Comparison of ENCODE assay signal across 8 cellular contexts in genomic region chr19:55598719-55599467, GRCh38. TPM values are rescaled to one million over a fixed set of nuclear protein-coding genes. Genes with fewer than 3 reads are reported as not detected.
DNase-seq lines count a peak whose midpoint lies in the region; ATAC-seq and TF ChIP-seq lines count a peak whose summit lies in the region.

No MANE protein-coding gene starts in this region.

- WGBS in adrenal gland, 4 donors, result 7 to 16% (median 10%) methylated on average over 9 to 26 of the region's 26 CpGs
- WGBS in prostate gland, result 7% methylated on average over 26 of the region's 26 CpGs
- WGBS in urinary bladder, result 7% methylated on average over 26 of the region's 26 CpGs

- H3K4me1 ChIP-seq in adrenal gland (replicated peaks in 1 of 2) (peaks cover 7 to 9% of the 10 kb centered on the region in 2 donors), prostate gland (replicated peaks) (peaks cover 4% of the 10 kb centered on the region), urinary bladder (ENCODE audit: insufficient read depth) (no peaks in the 10 kb centered on the region)

- H3K27me3 ChIP-seq in adrenal gland, result no peaks in the 10 kb centered on the region
- H3K27me3 ChIP-seq in prostate gland (replicated peaks; ENCODE audit: insufficient read depth), result no peaks in the 10 kb centered on the region

- intact Hi-C loops in adrenal gland (cut with DNase I) (no loop called here), left cardiac atrium (cut with DNase I) (no loop called here), prostate gland (cut with DNase I) (no loop called here)

- H3K4me3 ChIP-seq in GM12875 (ENCODE audit: low read depth, low read length), result peak overlapping the region; percentile 95
- H3K4me3 ChIP-seq in adrenal gland, result peak overlapping the region in 3 of 4 donors; percentile 66 to 99 (median 95)
- peak overlapping the region; percentile 53 to 87 for H3K4me3 ChIP-seq in prostate gland
- H3K4me3 ChIP-seq in urinary bladder (ENCODE audit: low read depth, low read length), result peak overlapping the region; percentile 67

- H3K36me3 ChIP-seq in adrenal gland (replicated peaks in 1 of 2) (peaks cover 0 to 11% of the 10 kb centered on the region in 2 donors), prostate gland (no peaks in the 10 kb centered on the region), urinary bladder (ENCODE audit: insufficient read depth) (no peaks in the 10 kb centered on the region)

- TF ChIP-seq CTCF in GM12875 (IDR thresholded peaks at IDR 0.05; ENCODE audit: borderline replicate concordance, insufficient read depth, low read depth, low read length) (no peak), adrenal gland (IDR thresholded peaks at IDR 0.05) (no peak), prostate gland (IDR thresholded peaks at IDR 0.05) (no peak)

- ATAC-seq in HG02763 (IDR thresholded peaks at IDR 0.05; ENCODE audit: unreplicated experiment) (peak; percentile 46), left cardiac atrium (peak; percentile 80 to 90)

- TF ChIP-seq POLR2A in adrenal gland (IDR thresholded peaks at IDR 0.05) (peak; percentile 37 to 72), prostate gland (IDR thresholded peaks at IDR 0.05) (peak; percentile 39)

- H3K27ac ChIP-seq in adrenal gland, result peak overlapping the region; percentile 93 to 98 (median 95)
- peak overlapping the region; percentile 92 to 98 for H3K27ac ChIP-seq in prostate gland
- H3K27ac ChIP-seq in urinary bladder (ENCODE audit: low read depth), result peak overlapping the region; percentile 95

- H3K9me3 ChIP-seq in adrenal gland (replicated peaks in 1 of 3), result no peaks in the 10 kb centered on the region
- H3K9me3 ChIP-seq in prostate gland, result no peaks in the 10 kb centered on the region

- DNase-seq in NCI-H1436 (lab: John Stamatoyannopoulos, UW) (peak; percentile 99), T follicular helper cell (ENCODE audit: low read depth) (peak; percentile 90), adrenal gland (peak; percentile 94 to 97 (median 96)), left cardiac atrium (peak; percentile 92), prostate gland (ENCODE audit: low spot score) (peak; percentile 88)

RNA-seq across cellular contexts. Expression of gene FIZ1, which starts 0.4 kb away (rescaled TPM):
- total RNA-seq in adrenal gland, result 10 to 100 TPM in 4 of 8 donors, 1 to 10 TPM in 4; 5.7 to 19.7 (median 10.4) TPM
- 10 to 100 TPM in 2 of 3 donors, 1 to 10 TPM in 1; 6.3 to 19.6 (median 15.2) TPM for polyA plus RNA-seq in adrenal gland
- 10 to 100 TPM; 14.5 to 17.0 TPM for total RNA-seq in left cardiac atrium
- total RNA-seq in prostate gland, result 10 to 100 TPM; 14.8 to 16.4 TPM
- 2.3 TPM for total RNA-seq in urinary bladder
- polyA plus RNA-seq in urinary bladder, result 11.1 TPM

RNA-seq across cellular contexts. Expression of gene ZNF524, which starts 1.2 kb away (rescaled TPM):
- total RNA-seq in adrenal gland, result 10 to 100 TPM; 14.1 to 83.7 (median 28.3) TPM
- 10 to 100 TPM in 2 of 3 donors, under 1 TPM in 1; 0.93 to 57.6 (median 57.1) TPM for polyA plus RNA-seq in adrenal gland
- 10 to 100 TPM; 14.1 to 18.7 TPM for total RNA-seq in left cardiac atrium
- total RNA-seq in prostate gland, result 10 to 100 TPM; 30.2 to 54.8 TPM
- 5.7 TPM for total RNA-seq in urinary bladder
- polyA plus RNA-seq in urinary bladder, result 30.9 TPM

RNA-seq across cellular contexts. Expression of gene ZNF865, which starts 6.6 kb away (rescaled TPM):
- 10 to 100 TPM in 5 of 8 donors, 1 to 10 TPM in 3; 5.3 to 19.6 (median 10.6) TPM for total RNA-seq in adrenal gland
- 10 to 100 TPM in 2 of 3 donors, 1 to 10 TPM in 1; 2.0 to 24.7 (median 11.7) TPM for polyA plus RNA-seq in adrenal gland
- 10 to 100 TPM; 16.2 to 20.2 TPM for total RNA-seq in left cardiac atrium
- 10 to 100 TPM; 18.4 to 21.0 TPM for total RNA-seq in prostate gland
- 2.1 TPM for total RNA-seq in urinary bladder
- 13.7 TPM for polyA plus RNA-seq in urinary bladder

RNA-seq across cellular contexts. Expression of gene ZNF579, which starts 18.2 kb away (rescaled TPM):
- total RNA-seq in adrenal gland (10 to 100 TPM in 2 of 8 donors, 1 to 10 TPM in 6; 3.5 to 15.8 (median 8.4) TPM), left cardiac atrium (10 to 100 TPM; 10.8 to 12.7 TPM), prostate gland (10 to 100 TPM in 1 of 2 donors, 1 to 10 TPM in 1; 8.7 to 10.8 TPM), urinary bladder (1.6 TPM)
- polyA plus RNA-seq in adrenal gland (10 to 100 TPM in 2 of 3 donors, 1 to 10 TPM in 1; 2.8 to 27.1 (median 12.2) TPM), urinary bladder (10.8 TPM)

RNA-seq across cellular contexts. Expression of gene ZNF784, which starts 25.5 kb away (rescaled TPM):
- total RNA-seq in adrenal gland, result 10 to 100 TPM in 3 of 8 donors, 1 to 10 TPM in 5; 8.3 to 16.3 (median 9.8) TPM
- polyA plus RNA-seq in adrenal gland, result 10 to 100 TPM in 1 of 3 donors, 1 to 10 TPM in 2; 3.5 to 13.6 (median 8.3) TPM
- total RNA-seq in left cardiac atrium, result 10 to 100 TPM; 11.1 to 11.7 TPM
- 10 to 100 TPM in 1 of 2 donors, 1 to 10 TPM in 1; 8.9 to 17.2 TPM for total RNA-seq in prostate gland
- total RNA-seq in urinary bladder, result 4.7 TPM
- 9.7 TPM for polyA plus RNA-seq in urinary bladder

Comparison
In these comparisons a context has a peak if more than half of its experiments do, and no peak if none do; other contexts are left out.
1. Peak in every context shown above with its lines: DNase-seq, ATAC-seq, H3K4me3 ChIP-seq and H3K27ac ChIP-seq.